8 cellular contexts compared by ENCODE assay signal in genomic region chr1:29513357-29513756, GRCh38.
DNase-seq lines count a peak whose midpoint lies in the region; ATAC-seq, FAIRE-seq and TF ChIP-seq lines count a peak whose summit lies in the region.

No MANE protein-coding gene starts in this region.

- H3K36me3 ChIP-seq in BE2C (no peaks in the 10 kb centered on the region), right lobe of liver (no peaks in the 10 kb centered on the region)

- DNase-seq in BE2C (peak; percentile 75), GM12892 (ENCODE audit: insufficient read length) (peak; percentile 31), NCI-H446 (lab: John Stamatoyannopoulos, UW) (peak; percentile 38 to 71), cerebellar cortex (ENCODE audit: low spot score) (peak; percentile 39), right lobe of liver (peak in 2 of 3 donors; percentile 23 to 55), HCEC 1CT (no peak)
- no peak for DNase-seq in activated CD8-positive, alpha-beta memory T cell treated with anti-CD3 and anti-CD28 coated beads, Interleukin-2, amount 50 U/mL, for 48 hours

- WGBS in right lobe of liver (ENCODE audit: insufficient coverage, low coverage, low lambda C conversion rate, missing lambda C conversion rate), result 47% methylated on average over 2 of the region's 5 CpGs

- peak; percentile 65 to 85 (median 74) for ATAC-seq in right lobe of liver
- no peak for ATAC-seq in activated CD4-positive, CD25-positive, alpha-beta regulatory T cell treated with anti-CD3 and anti-CD28 coated beads, Interleukin-2, amount 50 U/mL, for 24 hours

- TF ChIP-seq CTCF in BE2C (IDR thresholded peaks at IDR 0.05; ENCODE audit: low read depth, low read length), result peak; percentile 81
- peak in 2 of 4 donors; percentile 28 to 46 for TF ChIP-seq CTCF in right lobe of liver (IDR thresholded peaks at IDR 0.05)

- TF ChIP-seq POLR2A in GM12892 (IDR thresholded peaks at IDR 0.05; ENCODE audit: low read depth, low read length) (no peak), right lobe of liver (IDR thresholded peaks at IDR 0.05) (no peak)

- H3K9me3 ChIP-seq in BE2C, result no peaks in the 10 kb centered on the region
- no peaks in the 10 kb centered on the region for H3K9me3 ChIP-seq in right lobe of liver

- H3K27ac ChIP-seq in right lobe of liver, result no peak overlapping the region

- H3K4me1 ChIP-seq in BE2C, result no peaks in the 10 kb centered on the region; the same call in 1 of the 2 replicates
- H3K4me1 ChIP-seq in right lobe of liver, result no peaks in the 10 kb centered on the region

- FAIRE-seq in GM12892 (lab: Jason Lieb, UNC), result peak; percentile 30

- H3K27me3 ChIP-seq in BE2C (no peaks in the 10 kb centered on the region), right lobe of liver (no peaks in the 10 kb centered on the region)

- no peak overlapping the region for H3K4me3 ChIP-seq in BE2C (ENCODE audit: low read depth, low read length)
- H3K4me3 ChIP-seq in right lobe of liver, result no peak overlapping the region

- intact Hi-C loops in right lobe of liver (cut with DNase I), result no loop called here

Comparison
In these comparisons a context has a peak if more than half of its experiments do, and no peak if none do; other contexts are left out.
1. DNase-seq: peak in BE2C (single experiment), GM12892 (single experiment), NCI-H446 (2 of 2), cerebellar cortex (single experiment) and right lobe of liver (2 of 3); none in HCEC 1CT (single experiment) and activated CD8-positive, alpha-beta memory T cell treated with anti-CD3 and anti-CD28 coated beads, Interleukin-2, amount 50 U/mL, for 48 hours (single experiment).
2. ATAC-seq: peak in right lobe of liver (4 of 4); none in activated CD4-positive, CD25-positive, alpha-beta regulatory T cell treated with anti-CD3 and anti-CD28 coated beads, Interleukin-2, amount 50 U/mL, for 24 hours (0 of 2).